Comparison of ENCODE assay signal across 24 cellular contexts in the genomic region with DNA sequence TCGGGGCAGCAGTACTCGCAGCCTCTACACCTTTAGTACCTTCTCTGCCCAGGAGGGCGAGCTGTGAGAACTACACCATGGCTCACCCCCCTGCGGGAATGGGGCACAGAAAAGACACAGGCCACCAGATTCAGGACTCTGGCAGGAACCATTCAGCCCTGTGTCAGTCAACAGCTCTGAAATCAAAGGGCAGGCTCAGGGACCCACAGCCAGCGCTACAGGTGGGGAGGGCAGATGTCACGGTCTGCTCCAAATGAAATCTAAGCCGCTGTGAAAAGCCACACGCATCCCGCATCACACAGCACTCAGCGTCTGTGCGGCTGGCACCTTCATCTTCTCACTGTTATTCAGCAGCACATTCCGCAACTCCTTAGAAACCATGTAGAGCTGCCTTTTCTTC.
"Had no signal": no experiment of that assay in that cellular context is flagged by ENCODE, and none has a peak within 500 bp of the region (broad histone marks: within the 10 kb centered on the region; RNA-seq: fewer than 3 reads in every experiment).

No MANE protein-coding gene starts in this region.

- DNase-seq: dermis blood vessel endothelial cell; effector memory CD4-positive, alpha-beta T cell; kidney; mesenchymal stem cell; mucosa of descending colon; naive B cell; stimulated activated CD4-positive, alpha-beta T cell treated with anti-CD3 and anti-CD28 coated beads, Interleukin-2, amount 100 ng/mL, for 24 hours; stimulated activated CD4-positive, alpha-beta T cell treated with anti-CD3 and anti-CD28 coated beads, Interleukin-4, amount 100 ng/mL, for 24 hours; stimulated activated naive CD8-positive, alpha-beta T cell treated with anti-CD3 and anti-CD28 coated beads, Interleukin-15, Interleukin-2, amounts not matched to agents 100 U/mL and 50 U/mL, for 24 hours; testis; tibial artery had no signal

- H3K9ac ChIP-seq: parathyroid adenoma had no signal

- H3K9me3 ChIP-seq: mucosa of descending colon, neutrophil, testis, tibial artery had no signal

- H3K4me1 Mint-ChIP-seq: mesothelial cell of epicardium; naive B cell; neural crest cell; stimulated activated effector memory CD8-positive, alpha-beta T cell treated with anti-CD3 and anti-CD28 coated beads, Interleukin-12 subunit alpha, Interleukin-12 subunit beta, amount 100 ng/mL, for 72 hours had no signal

- H3K27ac Mint-ChIP-seq: mesothelial cell of epicardium; natural killer cell treated with Interleukin-12 subunit alpha and Interleukin-12 subunit beta and Interleukin-15 and Interleukin-18, amount 100 ng/mL, for 72 hours; progenitor cell of endocrine pancreas; stimulated activated effector memory CD8-positive, alpha-beta T cell treated with anti-CD3 and anti-CD28 coated beads, Interleukin-12 subunit alpha, Interleukin-12 subunit beta, amount 100 ng/mL, for 72 hours; type B pancreatic cell had no signal

- FAIRE-seq: endometrium, frontal cortex, kidney had no signal

- H3K79me2 ChIP-seq: parathyroid adenoma had no signal

- H3K4me3 ChIP-seq: coronary artery, mucosa of descending colon, smooth muscle cell, testis, tibial artery had no signal

- H3K9me3 Mint-ChIP-seq: mesothelial cell of epicardium; naive B cell; natural killer cell treated with Interleukin-12 subunit alpha and Interleukin-12 subunit beta and Interleukin-15 and Interleukin-18, amount 100 ng/mL, for 72 hours; neural crest cell; stimulated activated effector memory CD8-positive, alpha-beta T cell treated with anti-CD3 and anti-CD28 coated beads, Interleukin-12 subunit alpha, Interleukin-12 subunit beta, amount 100 ng/mL, for 72 hours; type B pancreatic cell had no signal

- ATAC-seq: mucosa of descending colon; natural killer cell treated with Interleukin-12 subunit alpha and Interleukin-12 subunit beta and Interleukin-15 and Interleukin-18, amount 100 ng/mL, for 72 hours; sciatic nerve; stimulated activated effector memory CD8-positive, alpha-beta T cell treated with anti-CD3 and anti-CD28 coated beads, Interleukin-12 subunit alpha, Interleukin-12 subunit beta, amount 100 ng/mL, for 72 hours; stimulated activated naive CD8-positive, alpha-beta T cell treated with anti-CD3 and anti-CD28 coated beads, Interleukin-15, Interleukin-2, amounts not matched to agents 100 U/mL and 50 U/mL, for 24 hours had no signal

- H2AFZ ChIP-seq: parathyroid adenoma had no signal

- H3K4me2 ChIP-seq: smooth muscle cell had no signal

- H3K27me3 Mint-ChIP-seq: naive B cell; natural killer cell treated with Interleukin-12 subunit alpha and Interleukin-12 subunit beta and Interleukin-15 and Interleukin-18, amount 100 ng/mL, for 72 hours; progenitor cell of endocrine pancreas; type B pancreatic cell had no signal

- H3K4me3 Mint-ChIP-seq: mesothelial cell of epicardium; naive B cell; natural killer cell treated with Interleukin-12 subunit alpha and Interleukin-12 subunit beta and Interleukin-15 and Interleukin-18, amount 100 ng/mL, for 72 hours; neural crest cell; stimulated activated effector memory CD8-positive, alpha-beta T cell treated with anti-CD3 and anti-CD28 coated beads, Interleukin-12 subunit alpha, Interleukin-12 subunit beta, amount 100 ng/mL, for 72 hours; type B pancreatic cell had no signal

- H3K27ac ChIP-seq: coronary artery, neutrophil, parathyroid adenoma, testis, tibial artery had no signal

- H3K4me1 ChIP-seq: parathyroid adenoma, testis, tibial artery had no signal

- H3K27me3 ChIP-seq: neutrophil, testis, tibial artery had no signal
